ENCODE assay signal across 6 cellular contexts in genomic region chr5:161572914-161573313, GRCh38. TPM values are rescaled to one million over a fixed set of nuclear protein-coding genes. Genes with fewer than 3 reads are reported as not detected.
"Had no signal": no experiment of that assay in that cellular context is flagged by ENCODE, and none has a peak within 500 bp of the region (broad histone marks: within the 10 kb centered on the region; RNA-seq: fewer than 3 reads in every experiment).

No MANE protein-coding gene starts in this region.

- ATAC-seq: GM23338, K562 had no signal

- H3K4me2 ChIP-seq: GM23338 had no signal

- DNase-seq: H9, HCEC 1CT, IMR-90 had no signal

- H3K4me3 ChIP-seq: GM23338, K562 had no signal

RNA-seq across cellular contexts. Expression of gene GABRB2, which starts 26.4 kb away (rescaled TPM):
- total RNA-seq: HT-29, IMR-90, K562 had no signal
